Comparison of ENCODE assay signal across 25 cellular contexts in genomic region chr19:16265890-16266585, GRCh38. TPM values are rescaled to one million over a fixed set of nuclear protein-coding genes. Genes with fewer than 3 reads are reported as not detected.
DNase-seq lines count a peak whose midpoint lies in the region; ATAC-seq, FAIRE-seq and TF ChIP-seq lines count a peak whose summit lies in the region.
"Had no signal": no experiment of that assay in that cellular context is flagged by ENCODE, and none has a peak within 500 bp of the region (broad histone marks: within the 10 kb centered on the region; RNA-seq: fewer than 3 reads in every experiment).

No MANE protein-coding gene starts in this region.

- peak overlapping the region; percentile 82 for H3K4me3 Mint-ChIP-seq in T-helper 17 cell

- H3K9ac ChIP-seq in HepG2 (ENCODE audit: insufficient read depth, low read depth, low read length), result no peak overlapping the region
- no peak overlapping the region for H3K9ac ChIP-seq in H1 (replicated peaks in 1 of 4; ENCODE audit: extremely low read depth in 1 of 4, low read depth in 3 of 4, low read length in 3 of 4)
- H3K9ac ChIP-seq in mammary epithelial cell (ENCODE audit: insufficient read depth, low read length), result no peak overlapping the region

- 67% methylated on average over 6 of the region's 14 CpGs for WGBS in HepG2 (ENCODE audit: low lambda C conversion rate)
- WGBS in right lobe of liver (ENCODE audit: insufficient coverage, low coverage, low lambda C conversion rate, missing lambda C conversion rate), result 74% methylated on average over 4 of the region's 14 CpGs
- WGBS in H1 (ENCODE audit: extremely low coverage in 1 of 2, insufficient coverage in 1 of 2, insufficient read length in 1 of 2, insufficient replicate concordance in 2 of 2, low coverage in 1 of 2, low lambda C conversion rate in 2 of 2, missing lambda C conversion rate in 1 of 2), 2 experiments, result 90% methylated on average over 14 of the region's 14 CpGs; no CpG with 5 or more reads in 1 of the 2 experiments
- 92% methylated on average over 8 of the region's 14 CpGs for WGBS in mammary epithelial cell (ENCODE audit: low coverage, missing lambda C conversion rate)

- H4K91ac ChIP-seq in H1 (replicated peaks; ENCODE audit: insufficient read length, low read length), result no peak overlapping the region

- no peak overlapping the region for H2BK12ac ChIP-seq in H1 (ENCODE audit: low read depth, low read length)

- H3K27me3 ChIP-seq in HepG2 (ENCODE audit: control insufficient read depth in 1 of 2, insufficient read depth in 2 of 2, low read length in 2 of 2) (peaks cover 0 to 12% of the 10 kb centered on the region in 2 experiments; a peak in 3 of 5 replicates), right lobe of liver (no peaks in the 10 kb centered on the region), H1 (replicated peaks in 1 of 4; ENCODE audit: control insufficient read depth in 3 of 4, extremely low read depth in 1 of 4, insufficient read depth in 3 of 4, low read length in 3 of 4) (no peaks in the 10 kb centered on the region), mammary epithelial cell (ENCODE audit: insufficient read depth, low read length) (peaks cover 9% of the 10 kb centered on the region), dorsolateral prefrontal cortex (no peaks in the 10 kb centered on the region)
- H3K27me3 ChIP-seq: hepatocyte, tibial artery had no signal

- H2BK5ac ChIP-seq in H1 (ENCODE audit: low read depth, low read length), result no peak overlapping the region

- H3K36me3 ChIP-seq in HepG2 (replicated peaks in 1 of 2; ENCODE audit: control insufficient read depth in 1 of 2, insufficient read depth in 2 of 2, low read length in 2 of 2) (no peaks in the 10 kb centered on the region), right lobe of liver (no peaks in the 10 kb centered on the region), H1 (ENCODE audit: control insufficient read depth in 2 of 4, insufficient read depth in 4 of 4, low read length in 3 of 4) (no peaks in the 10 kb centered on the region), mammary epithelial cell (ENCODE audit: insufficient read depth, low read length) (no peaks in the 10 kb centered on the region)
- H3K36me3 ChIP-seq: tibial artery, WERI-Rb-1 had no signal

- TF ChIP-seq CTCF in HepG2 (CRISPR knock-in tag; IDR thresholded peaks at IDR 0.05), result no peak
- no peak for TF ChIP-seq CTCF in right lobe of liver (IDR thresholded peaks at IDR 0.05)
- no peak for TF ChIP-seq CTCF in H1 (IDR thresholded peaks at IDR 0.05; ENCODE audit: control extremely low read depth in 1 of 3, insufficient read depth in 1 of 3, low read depth in 1 of 3, low read length in 3 of 3)
- no peak for TF ChIP-seq CTCF in mammary epithelial cell (conservative IDR thresholded peaks at IDR 0.05 in 1 of 2, IDR thresholded peaks at IDR 0.05 in 1 of 2; ENCODE audit: extremely low read depth in 1 of 2, insufficient read depth in 1 of 2, low read depth in 1 of 2, low read length in 2 of 2)
- no peak for TF ChIP-seq CTCF in dorsolateral prefrontal cortex (IDR thresholded peaks at IDR 0.05 in 54 of 56, conservative IDR thresholded peaks at IDR 0.05 in 2 of 56; ENCODE audit: low read depth in 1 of 56, partially characterized antibody in 56 of 56)

- CTCF ChIA-PET in HepG2 (lab: Yijun Ruan, JAX; ENCODE audit: low intra/inter-chr PET ratio, low total read pairs), result no interaction called here
- CTCF ChIA-PET in H1 (lab: Charles Lee; ENCODE audit: partially characterized antibody), result no interaction called here
- CTCF ChIA-PET in mammary epithelial cell (lab: Charles Lee; ENCODE audit: low non-redundant PET), result no interaction called here

- H3K9me3 ChIP-seq in HepG2 (ENCODE audit: low read length) (no peaks in the 10 kb centered on the region), right lobe of liver (no peaks in the 10 kb centered on the region), T-helper 17 cell (ENCODE audit: control insufficient read depth, low read length, poor library complexity, severe bottlenecking) (no peaks in the 10 kb centered on the region), H1 (ENCODE audit: insufficient read depth in 2 of 2, low read depth in 1 of 2, low read length in 1 of 2) (no peaks in the 10 kb centered on the region), mammary epithelial cell (replicated peaks; ENCODE audit: insufficient read depth, low read length) (no peaks in the 10 kb centered on the region)
- H3K9me3 ChIP-seq: tibial artery had no signal

- H3K79me2 ChIP-seq in HepG2 (ENCODE audit: insufficient read depth, low read length) (no peaks in the 10 kb centered on the region), H1 (ENCODE audit: control insufficient read depth in 1 of 2, insufficient read depth in 2 of 2, low read length in 2 of 2) (no peaks in the 10 kb centered on the region), mammary epithelial cell (ENCODE audit: insufficient read depth, low read length) (no peaks in the 10 kb centered on the region)
- H3K79me2 ChIP-seq: hepatocyte had no signal

- H4K20me1 ChIP-seq in HepG2 (ENCODE audit: insufficient read depth, low read length) (no peaks in the 10 kb centered on the region), H1 (replicated peaks in 1 of 2; ENCODE audit: control insufficient read depth in 1 of 2, insufficient read depth in 2 of 2, low read length in 2 of 2) (no peaks in the 10 kb centered on the region), mammary epithelial cell (ENCODE audit: insufficient read depth, low read length) (no peaks in the 10 kb centered on the region)

- in situ Hi-C loops in HepG2 (cut with HindIII; ENCODE audit: extremely low pct_ligation_motif_present, low pct_unique_long_range_greater_than_20kb), result no loop called here
- in situ Hi-C loops in mammary epithelial cell (cut with MboI; ENCODE audit: low sequenced_read_pairs in 2 of 2), result no loop called here

- TF ChIP-seq POLR2A in HepG2 (IDR thresholded peaks at IDR 0.05; ENCODE audit: insufficient read depth in 1 of 2, low read depth in 2 of 2, low read length in 2 of 2) (no peak), right lobe of liver (IDR thresholded peaks at IDR 0.05) (no peak), H1 (IDR thresholded peaks at IDR 0.05; ENCODE audit: control extremely low read depth in 1 of 2, low read depth in 2 of 2, low read length in 2 of 2) (no peak)

- intact Hi-C loops in HepG2 (cut with micrococcal nuclease; ENCODE audit: unreplicated experiment), result no loop called here
- intact Hi-C loops in right lobe of liver (cut with DNase I), result no loop called here
- intact Hi-C loops in mammary epithelial cell (cut with micrococcal nuclease), result no loop called here
- intact Hi-C loops in dorsolateral prefrontal cortex (cut with DNase I), result no loop called here

- H3K18ac ChIP-seq in H1 (ENCODE audit: extremely low read depth, low read length), result no peak overlapping the region

- peak overlapping the region; percentile 94 for H3K27ac Mint-ChIP-seq in T-helper 17 cell

- no peak overlapping the region for H2BK120ac ChIP-seq in H1 (replicated peaks; ENCODE audit: low read depth, low read length)

- no peaks in the 10 kb centered on the region for H3K79me1 ChIP-seq in H1 (ENCODE audit: low read depth, low read length)

- H2AK5ac ChIP-seq in H1 (ENCODE audit: low read depth, low read length), result no peak overlapping the region

- no peak overlapping the region for H2AFZ ChIP-seq in HepG2 (ENCODE audit: low read length)
- H2AFZ ChIP-seq in H1 (ENCODE audit: low read length), result no peak overlapping the region
- H2AFZ ChIP-seq in mammary epithelial cell (ENCODE audit: low read depth, low read length), result no peak overlapping the region
- H2AFZ ChIP-seq: hepatocyte had no signal

- H4K5ac ChIP-seq in H1 (ENCODE audit: insufficient read length, low read depth, low read length), result no peak overlapping the region

- POLR2A ChIA-PET in HepG2 (lab: Yijun Ruan, JAX), result no interaction called here
- POLR2A ChIA-PET in H1 (lab: Charles Lee; ENCODE audit: partially characterized antibody), result interaction anchor here (1.8 kb wide), 1 partner anchor 62 kb away, joined by 6 read pairs; no protein-coding TSS in a partner anchor

- no peaks in the 10 kb centered on the region for H3K23me2 ChIP-seq in H1 (ENCODE audit: low read depth, low read length)

- no peaks in the 10 kb centered on the region for H3K27me3 Mint-ChIP-seq in T-helper 17 cell

- peaks cover 45% of the 10 kb centered on the region for H3K4me1 Mint-ChIP-seq in T-helper 17 cell

- H2BK20ac ChIP-seq in H1 (ENCODE audit: low read length), result no peak overlapping the region

- ATAC-seq in HepG2 (no peak), right lobe of liver (no peak), T-helper 17 cell (peak; percentile 2)
- ATAC-seq: PC-3, Right ventricle myocardium inferior had no signal

- BruUV-seq in HepG2 (replicated peaks; lab: Mats Ljungman, UMichigan), result no TSS peak
- no TSS peak for BruUV-seq in mammary epithelial cell (replicated peaks; lab: Mats Ljungman, UMichigan)

- H3K4me3 ChIP-seq in HepG2 (replicated peaks in 1 of 3; ENCODE audit: insufficient read depth in 1 of 3, low read depth in 2 of 3, low read length in 3 of 3) (no peak overlapping the region), right lobe of liver (no peak overlapping the region), H1 (ENCODE audit: extremely low read depth in 1 of 4, insufficient read depth in 2 of 4, low read depth in 3 of 4, low read length in 4 of 4) (no peak overlapping the region), mammary epithelial cell (replicated peaks in 1 of 3; ENCODE audit: insufficient read depth in 1 of 3, low read depth in 2 of 3, low read length in 3 of 3) (no peak overlapping the region), dorsolateral prefrontal cortex (no peak overlapping the region)
- H3K4me3 ChIP-seq: coronary artery, hepatocyte, tibial artery had no signal

- no peak for DNase-seq in HepG2 (ENCODE audit: low spot score)
- DNase-seq in right lobe of liver, result no peak
- no peak for DNase-seq in T-helper 17 cell
- no peak for DNase-seq in H1 (ENCODE audit: low read depth in 1 of 2, low spot score in 2 of 2)
- no peak for DNase-seq in mammary epithelial cell
- DNase-seq in epidermal melanocyte (ENCODE audit: insufficient read length, low spot score), result no peak
- no peak for DNase-seq in dorsolateral prefrontal cortex
- DNase-seq: ACHN, DMS79, HCEC 1CT, mesenchymal stem cell, NCI-H1092 treated with DMSO at 0.1 percent for 48 hours, NCI-H187, NCI-H2171 treated with DMSO at 0.1 percent for 48 hours, NCI-H524 treated with DMSO at 0.1 percent for 48 hours, occipital lobe, PC-3, tibial artery, WERI-Rb-1 had no signal

- no peak overlapping the region for H4K8ac ChIP-seq in H1 (ENCODE audit: extremely low read depth, insufficient read depth, low read length)

- H3K56ac ChIP-seq in H1 (replicated peaks; ENCODE audit: insufficient read length, low read depth, low read length), result no peak overlapping the region

- H3K27ac ChIP-seq in HepG2 (ENCODE audit: extremely low read length, insufficient read depth, low read length) (no peak overlapping the region), right lobe of liver (no peak overlapping the region), H1 (ENCODE audit: low read depth, low read length) (no peak overlapping the region), mammary epithelial cell (ENCODE audit: insufficient read depth, low read depth, low read length) (no peak overlapping the region), dorsolateral prefrontal cortex (no peak overlapping the region)
- H3K27ac ChIP-seq: coronary artery, hepatocyte, tibial artery, WERI-Rb-1 had no signal

- H3K36me3 Mint-ChIP-seq in T-helper 17 cell (ENCODE audit: low read depth), result no peaks in the 10 kb centered on the region

- H3K14ac ChIP-seq in H1 (ENCODE audit: insufficient read length), result no peak overlapping the region

- dilution Hi-C loops in mammary epithelial cell (cut with HindIII; ENCODE audit: low sequenced_read_pairs), result no loop called here

- no peak for TF ChIP-seq RAD21 in HepG2 (CRISPR knock-in tag; IDR thresholded peaks at IDR 0.05)
- TF ChIP-seq RAD21 in H1 (IDR thresholded peaks at IDR 0.05 in 1 of 2, conservative IDR thresholded peaks at IDR 0.05 in 1 of 2; ENCODE audit: low read depth in 2 of 2, low read length in 2 of 2), result no peak

- H2BK15ac ChIP-seq in H1 (ENCODE audit: low read length), result no peak overlapping the region

- TF ChIP-seq EP300 in HepG2 (IDR thresholded peaks at IDR 0.05; ENCODE audit: low read depth in 2 of 2, low read length in 2 of 2) (no peak), HepG2 (CRISPR knock-in tag; IDR thresholded peaks at IDR 0.05; ENCODE audit: borderline replicate concordance) (no peak), H1 (IDR thresholded peaks at IDR 0.05; ENCODE audit: borderline replicate concordance in 1 of 2, low read depth in 2 of 2, low read length in 2 of 2) (no peak)

- H3K4me2 ChIP-seq in HepG2 (ENCODE audit: low read depth, low read length) (no peak overlapping the region), H1 (ENCODE audit: insufficient read depth in 1 of 2, low read depth in 2 of 2, low read length in 2 of 2) (no peak overlapping the region), mammary epithelial cell (ENCODE audit: insufficient read depth, low read depth, low read length) (no peak overlapping the region)
- H3K4me2 ChIP-seq: hepatocyte had no signal

- peaks cover 35% of the 10 kb centered on the region for H3K4me1 ChIP-seq in HepG2 (ENCODE audit: insufficient read depth, low read length)
- H3K4me1 ChIP-seq in right lobe of liver, result peaks cover 0 to 22% (median 9%) of the 10 kb centered on the region in 4 donors
- no peaks in the 10 kb centered on the region; a peak in 1 of 7 replicates for H3K4me1 ChIP-seq in H1 (replicated peaks in 1 of 4; ENCODE audit: control insufficient read depth in 3 of 4, insufficient read depth in 4 of 4, low read length in 3 of 4)
- no peaks in the 10 kb centered on the region for H3K4me1 ChIP-seq in mammary epithelial cell (ENCODE audit: insufficient read depth, low read length)
- H3K4me1 ChIP-seq: tibial artery had no signal

- FAIRE-seq in HepG2 (lab: Jason Lieb, UNC) (no peak), H1 (lab: Jason Lieb, UNC) (no peak)
- FAIRE-seq: bronchial epithelial cell, endometrium, frontal cortex had no signal

- H3K4ac ChIP-seq in H1 (replicated peaks; ENCODE audit: insufficient read length, low read depth, low read length), result no peak overlapping the region

- H3K23ac ChIP-seq in H1 (ENCODE audit: insufficient read length), result no peak overlapping the region

RNA-seq across cellular contexts. Expression of gene KLF2, which starts 58.6 kb away (rescaled TPM):
- total RNA-seq in HepG2 (2016; rRNA removed; fragmentation: Illumina TruSeq; extraction: Trizol), result not detected in 2 replicates
- not detected in 2 replicates for total RNA-seq in HepG2 (2016; cell fraction: cytosol; rRNA removed; fragmentation: Illumina TruSeq; extraction: Trizol; ENCODE audit: low read depth)
- not detected in 2 replicates for total RNA-seq in HepG2 (2016; cell fraction: insoluble cytoplasmic fraction; rRNA removed; fragmentation: Illumina TruSeq; extraction: Trizol)
- total RNA-seq in HepG2 (2016; cell fraction: membrane; rRNA removed; fragmentation: Illumina TruSeq; extraction: Trizol), result not detected in 2 replicates
- not detected in 2 replicates for total RNA-seq in HepG2 (2016; cell fraction: nucleus; rRNA removed; fragmentation: Illumina TruSeq; extraction: Trizol)
- polyA plus RNA-seq in HepG2 (2011; rRNA removed), result 0.05 TPM in 1 of 2 replicates, not detected in the other
- 0.05 TPM in 1 of 2 replicates, not detected in the other for polyA plus RNA-seq in HepG2 (2011; cell fraction: cytosol; rRNA removed)
- 0.16 and 0.23 TPM in 2 replicates for polyA plus RNA-seq in HepG2 (2011; cell fraction: nucleus; rRNA removed)
- polyA plus RNA-seq in HepG2 (2012), result not detected in 2 replicates
- polyA plus RNA-seq in HepG2 (2016; cell fraction: cytosol; fragmentation: Illumina TruSeq; extraction: Trizol; ENCODE audit: low read depth), result not detected in 2 replicates
- not detected in 2 replicates for polyA plus RNA-seq in HepG2 (2016; cell fraction: insoluble cytoplasmic fraction; fragmentation: Illumina TruSeq; extraction: Trizol; ENCODE audit: low read depth)
- polyA plus RNA-seq in HepG2 (2016; cell fraction: membrane; fragmentation: Illumina TruSeq; extraction: Trizol; ENCODE audit: low read depth), result 0.27 TPM in 1 of 2 replicates, not detected in the other
- not detected in 2 replicates for polyA plus RNA-seq in HepG2 (2016; cell fraction: nucleus; fragmentation: Illumina TruSeq; extraction: Trizol; ENCODE audit: insufficient read depth, low read depth)
- polyA minus RNA-seq in HepG2 (2011; rRNA and poly(A)+ RNA removed; ENCODE audit: low replicate concordance), result 0.16 TPM in 1 of 2 replicates, not detected in the other
- polyA minus RNA-seq in HepG2 (2011; cell fraction: cytosol; rRNA and poly(A)+ RNA removed), result not detected in 2 replicates
- not detected in 2 replicates for polyA minus RNA-seq in HepG2 (2011; cell fraction: nucleus; rRNA and poly(A)+ RNA removed)
- 10 to 100 TPM in 1 of 6 experiments, 1 to 10 TPM in 5; 3.7 to 10.1 (median 4.8) TPM for total RNA-seq in right lobe of liver
- 100 to 1,000 TPM; 465 to 578 TPM for total RNA-seq in T-helper 17 cell
- 0.19 and 0.52 TPM in 2 replicates for total RNA-seq in H1 (2021; fragmentation: NEBNext Ultra II Directional; extraction: Animal tissue kit (Norgen Biotek cat#: 25700))
- 0.11 and 0.33 TPM in 2 replicates for polyA plus RNA-seq in H1 (2011; rRNA removed)
- not detected for polyA plus RNA-seq in H1 (2011; cell fraction: cytosol; rRNA removed)
- 0.27 TPM for polyA plus RNA-seq in H1 (2011; cell fraction: nucleus; rRNA removed)
- polyA plus RNA-seq in H1 (2012, experiment 1 of 2), result 0.17 to 0.43 TPM (median 0.22 TPM) in 3 of 4 replicates, not detected in the other
- polyA plus RNA-seq in H1 (2012, experiment 2 of 2), result 0.35 TPM
- 0.32 TPM for polyA plus RNA-seq in H1 (2013, experiment 1 of 2)
- polyA plus RNA-seq in H1 (2013, experiment 2 of 2), result 0.31 TPM
- polyA minus RNA-seq in H1 (2011; rRNA and poly(A)+ RNA removed), result not detected in 2 replicates
- not detected for polyA minus RNA-seq in H1 (2011; cell fraction: cytosol; rRNA and poly(A)+ RNA removed)
- 0.50 TPM for polyA minus RNA-seq in H1 (2011; cell fraction: nucleus; rRNA and poly(A)+ RNA removed)
- total RNA-seq in mammary epithelial cell, result under 1 TPM in 1 of 2 donors, not detected in 1; 0.99 TPM
- polyA plus RNA-seq in mammary epithelial cell, result 0.15 TPM
- polyA minus RNA-seq in mammary epithelial cell, result not detected
- 10 to 100 TPM in 102 of 120 experiments, 1 to 10 TPM in 18; 5.2 to 50.8 (median 15.6) TPM for total RNA-seq in dorsolateral prefrontal cortex

Comparison
In these comparisons a context has a peak if more than half of its experiments do, and no peak if none do; other contexts are left out.
1. RNA of gene KLF2, which starts 58.6 kb away (total RNA-seq): 465 to 578 TPM in T-helper 17 cell; 5.2 to 50.8 TPM in dorsolateral prefrontal cortex, 3.7 to 10.1 TPM in right lobe of liver, 0.99 TPM in mammary epithelial cell, 0.19 to 0.52 TPM in H1 and not detected in HepG2; every median in the first group is over 4 times any median in the second.
2. Of the 41 proteins assayed by ChIP-seq in both HepG2 and H1: peak only in HepG2: none; only in H1: KDM1A; in both: none; in neither: 40.